In the genomic region with DNA sequence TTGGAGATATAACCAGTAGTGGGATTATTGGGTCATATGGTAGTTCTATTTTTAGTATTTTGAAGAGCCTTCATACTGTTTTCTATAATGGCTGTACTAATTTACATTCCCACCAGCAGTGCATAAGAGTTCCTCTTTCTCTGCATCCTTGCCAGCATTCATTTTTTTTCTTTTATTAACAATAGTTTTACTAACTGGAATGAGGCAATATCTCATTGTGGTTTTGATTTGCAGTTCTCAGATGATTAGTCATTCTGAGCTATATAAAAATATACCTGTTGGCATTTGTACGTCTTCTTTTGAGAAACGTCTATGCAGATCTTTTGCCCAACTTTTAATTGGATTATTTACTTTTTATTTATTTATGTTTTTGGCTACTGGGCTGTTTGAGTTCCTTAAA, we compare ENCODE assay signal across 22 cellular contexts.
"Had no signal": no experiment of that assay in that cellular context is flagged by ENCODE, and none has a peak within 500 bp of the region (broad histone marks: within the 10 kb centered on the region; RNA-seq: fewer than 3 reads in every experiment).

No MANE protein-coding gene starts in this region.

- DNase-seq: IMR-90, Karpas-422, KG1, MM.1S, NCI-H1105, NCI-H1417, NCI-H1436 treated with DMSO at 0.1 percent for 48 hours, NCI-H1694, NCI-H187 treated with DMSO at 0.1 percent for 48 hours, NCI-H2081, NCI-H2107, NCI-H2227 treated with DMSO at 0.1 percent for 48 hours, NCI-H446, NCI-H510A, NCI-H524 treated with DMSO at 0.1 percent for 48 hours, NCI-H69, NCI-H774, PC-9, Peyer's patch, SHP77 had no signal

- H3K36me3 ChIP-seq: Peyer's patch had no signal

- H3K4me1 ChIP-seq: Peyer's patch had no signal

- H3K27ac ChIP-seq: PC-9, Peyer's patch had no signal

- H3K27me3 ChIP-seq: Peyer's patch had no signal

- H3K9me3 ChIP-seq: Peyer's patch had no signal

- H3K4me3 ChIP-seq: PC-9, Peyer's patch had no signal

- H3K4me2 ChIP-seq: PC-9 had no signal

- FAIRE-seq: HepG2 had no signal

- H2AFZ ChIP-seq: PC-9 had no signal

- ATAC-seq: HepG2, SK-N-SH treated with all-trans-retinoic acid at 6 μM for 48 hours had no signal
